In the genomic region with DNA sequence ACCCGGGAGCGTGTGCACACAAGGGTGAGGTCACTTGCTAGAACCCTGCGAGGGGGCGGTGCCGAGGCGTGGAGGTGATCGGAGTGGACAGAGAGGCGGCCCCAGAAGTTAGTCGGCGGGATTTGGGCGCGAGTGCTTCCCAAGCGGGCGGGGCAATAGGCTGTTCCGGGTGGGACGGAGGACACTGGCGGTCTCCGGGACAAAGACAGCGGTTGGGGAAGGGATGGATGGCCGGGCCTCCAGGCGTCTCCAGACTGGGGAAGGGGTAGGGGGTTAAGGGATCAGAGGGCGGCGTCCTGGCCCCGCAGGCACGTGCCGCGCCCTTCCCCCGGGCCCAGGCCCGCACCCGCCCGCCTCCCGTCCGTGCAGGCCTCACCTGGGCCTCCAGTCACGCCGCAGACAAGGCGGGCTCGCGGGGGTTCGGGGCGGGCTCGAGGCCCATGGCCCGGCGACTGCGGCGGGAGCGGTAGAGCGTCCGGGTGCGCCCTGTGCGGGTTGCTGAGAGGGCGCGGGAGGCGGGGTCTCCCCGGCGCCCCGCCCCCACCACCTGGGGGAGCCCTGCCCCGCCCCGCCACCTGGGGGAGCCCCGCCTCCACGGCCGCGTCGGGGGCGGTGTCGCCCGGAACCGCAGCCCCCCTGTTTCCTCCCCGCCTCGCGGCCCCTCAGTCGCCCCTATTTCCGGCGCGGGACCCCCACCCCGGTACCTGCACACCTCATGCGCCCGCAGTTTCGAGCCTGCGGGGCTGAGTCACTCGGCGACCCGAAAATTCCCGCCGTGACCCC, we compare ENCODE assay signal across 8 cellular contexts. TPM values are rescaled to one million over a fixed set of nuclear protein-coding genes. Genes with fewer than 3 reads are reported as not detected.
DNase-seq lines count a peak whose midpoint lies in the region; ATAC-seq and TF ChIP-seq lines count a peak whose summit lies in the region.

TSS of gene LPAR2 (minus strand) at position 505 of the 783 bp plus-strand sequence. CDS start 945 bp downstream, outside the sequence.

- H3K4me1 ChIP-seq in OCI-LY7 (ENCODE audit: insufficient read depth, low read length, poor library complexity, severe bottlenecking) (peaks cover 18% of the 10 kb centered on the region), skeletal muscle satellite cell (ENCODE audit: control insufficient read depth, insufficient read depth, low read length) (peaks cover 2% of the 10 kb centered on the region)

- no peaks in the 10 kb centered on the region for H3K9me3 ChIP-seq in OCI-LY7 (ENCODE audit: low read length)
- no peaks in the 10 kb centered on the region for H3K9me3 ChIP-seq in skeletal muscle satellite cell (replicated peaks; ENCODE audit: low read length)

- BruUV-seq in OCI-LY7 (replicated peaks; lab: Mats Ljungman, UMichigan): no TSS peak

- no peak within 1 kb of the TSS for H3K9ac ChIP-seq in skeletal muscle satellite cell (ENCODE audit: low read depth, low read length)

- H4K20me1 ChIP-seq in OCI-LY7 (ENCODE audit: insufficient read depth, low read length): no peaks in the 10 kb centered on the region

- peaks cover 11% of the 10 kb centered on the region for H3K27me3 ChIP-seq in skeletal muscle satellite cell (ENCODE audit: control insufficient read depth, insufficient read depth, low read length)

- H3K4me3 ChIP-seq in GM12875 (ENCODE audit: low read depth, low read length): peak within 1 kb of the TSS; percentile 79
- peak within 1 kb of the TSS; percentile 70 for H3K4me3 ChIP-seq in OCI-LY7 (ENCODE audit: low read depth, low read length, poor library complexity, severe bottlenecking)
- peak within 1 kb of the TSS; percentile 41 for H3K4me3 ChIP-seq in skeletal muscle satellite cell (ENCODE audit: low read length)

- H3K4me2 ChIP-seq in OCI-LY7 (ENCODE audit: low read length) (peak within 1 kb of the TSS; percentile 81), skeletal muscle satellite cell (ENCODE audit: low read length) (peak within 1 kb of the TSS; percentile 72)

- intact Hi-C loops in OCI-LY7 (cut with micrococcal nuclease; ENCODE audit: unreplicated experiment): no loop called here
- intact Hi-C loops in left cardiac atrium (cut with DNase I): no loop called here

- H3K36me3 ChIP-seq in OCI-LY7 (ENCODE audit: insufficient read depth, low read length): peaks cover 31% of the 10 kb centered on the region
- peaks cover 3% of the 10 kb centered on the region for H3K36me3 ChIP-seq in skeletal muscle satellite cell (ENCODE audit: insufficient read depth, low read length)

- no peak for TF ChIP-seq CTCF in GM12875 (IDR thresholded peaks at IDR 0.05; ENCODE audit: borderline replicate concordance, insufficient read depth, low read depth, low read length)
- no peak; the same call in 1 of the 2 replicates for TF ChIP-seq CTCF in OCI-LY7 (conservative IDR thresholded peaks at IDR 0.05; ENCODE audit: low read length)

- H3K9me2 ChIP-seq in OCI-LY7 (ENCODE audit: insufficient read depth, low read length): no peaks in the 10 kb centered on the region

- H2AFZ ChIP-seq in OCI-LY7 (ENCODE audit: low read length): peak within 1 kb of the TSS; percentile 71; the same call in 1 of the 2 replicates

- POLR2A ChIA-PET in OCI-LY7 (lab: Charles Lee): no interaction called here

- CTCF ChIA-PET in OCI-LY7 (lab: Charles Lee; ENCODE audit: unreplicated experiment): no interaction called here

- no peaks in the 10 kb centered on the region for H3K79me2 ChIP-seq in OCI-LY7 (ENCODE audit: insufficient read depth, low read depth, low read length)

- H3K27ac ChIP-seq in OCI-LY7 (ENCODE audit: low read depth, low read length, poor library complexity, severe bottlenecking): no peak within 1 kb of the TSS

- DNase-seq in OCI-LY7 (ENCODE audit: low spot score): peak; percentile 82
- peak; percentile 84 for DNase-seq in activated gamma-delta T cell treated with Interleukin-2 at 50 U/mL for 16 hours
- no peak for DNase-seq in left cardiac atrium
- DNase-seq in GDM1 (lab: John Stamatoyannopoulos, UW): no peak

- ATAC-seq in HG02759 (IDR thresholded peaks at IDR 0.05; ENCODE audit: unreplicated experiment) (peak; percentile 74), left cardiac atrium (peak; percentile 73 to 78), HG03457 (IDR thresholded peaks at IDR 0.05; ENCODE audit: unreplicated experiment) (no peak)

RNA-seq across cellular contexts. Expression of gene LPAR2, which starts in this region (rescaled TPM):
- 6.0 and 12.4 TPM in 2 replicates for total RNA-seq in OCI-LY7 (2014; rRNA removed; shearing (Covaris generic))
- total RNA-seq in OCI-LY7 (2022): 17.5 and 18.4 TPM in 2 replicates
- total RNA-seq in left cardiac atrium: 1 to 10 TPM in 1 of 2 donors, under 1 TPM in 1; 0.47 to 2.6 TPM
- 0.22 and 1.0 TPM in 2 replicates for total RNA-seq in skeletal muscle satellite cell (2012; rRNA removed)

Comparison
In these comparisons a context has a peak if more than half of its experiments do, and no peak if none do; other contexts are left out.
1. DNase-seq: peak in OCI-LY7 (single experiment) and activated gamma-delta T cell treated with Interleukin-2 at 50 U/mL for 16 hours (single experiment); none in left cardiac atrium (single experiment) and GDM1 (single experiment).
2. Peak in every context shown above with its lines, with median percentiles within 50 percentile points of each other: H3K4me3 ChIP-seq.